In the genomic region with DNA sequence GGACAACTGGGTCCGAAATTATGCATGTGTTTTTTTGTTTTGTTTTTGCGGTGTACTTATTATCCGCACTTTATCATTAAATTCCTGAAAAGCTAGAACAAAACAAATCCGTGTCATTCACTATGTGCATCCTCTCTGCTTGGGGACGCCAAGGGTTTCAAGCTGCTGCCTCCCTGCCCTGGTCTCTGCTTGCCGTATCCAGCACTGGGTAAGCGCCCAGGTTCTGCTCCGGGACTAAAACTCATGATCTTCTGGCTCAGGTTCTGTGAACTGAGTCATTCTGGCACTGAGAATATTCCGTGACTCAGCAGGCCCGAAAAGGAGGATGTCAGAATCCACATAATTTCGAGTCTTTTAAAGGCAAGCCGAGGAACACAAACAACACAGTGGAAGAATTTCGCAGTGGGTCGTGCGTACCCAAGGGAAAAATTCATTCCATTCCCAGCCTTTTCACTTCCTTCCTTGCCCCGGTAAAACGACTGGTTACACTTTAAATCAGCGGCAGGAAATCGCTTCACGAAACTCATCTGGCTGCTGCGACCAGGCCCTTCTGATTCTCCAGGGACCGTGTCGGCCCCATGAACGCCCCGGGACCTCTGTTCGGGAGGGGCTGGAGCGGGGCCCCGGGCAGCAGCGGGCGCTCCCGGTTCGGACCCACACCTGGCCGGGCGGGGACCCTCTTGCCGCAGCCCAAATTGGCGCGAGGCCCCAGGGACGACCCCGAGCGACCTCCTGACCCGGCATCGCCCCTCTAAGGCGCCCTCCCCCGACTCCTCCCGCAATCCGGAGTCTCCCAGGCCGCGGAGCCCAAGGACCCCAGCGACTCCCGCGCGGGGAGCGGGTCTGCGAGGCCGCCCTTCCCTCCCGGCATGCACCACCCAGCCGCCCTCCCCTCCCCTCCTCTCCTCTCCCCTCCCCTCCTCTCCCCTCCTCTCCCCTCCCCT, we compare ENCODE assay signal across 8 cellular contexts. TPM values are rescaled to one million over a fixed set of nuclear protein-coding genes. Genes with fewer than 3 reads are reported as not detected.
DNase-seq lines count a peak whose midpoint lies in the region; ATAC-seq and TF ChIP-seq lines count a peak whose summit lies in the region.

No MANE protein-coding gene starts in this region.

- 1 to 2% methylated on average over 34 to 47 of the region's 57 CpGs for WGBS in lower leg skin, 2 donors

- no peak overlapping the region for H3K27ac Mint-ChIP-seq in effector memory CD8-positive, alpha-beta T cell

- H3K4me3 Mint-ChIP-seq in effector memory CD8-positive, alpha-beta T cell: peak overlapping the region; percentile 17 to 20

- H3K27ac ChIP-seq in VCaP: peak overlapping the region; percentile 98

- H3K4me3 ChIP-seq in LNCaP clone FGC (ENCODE audit: low read depth, low read length) (peak overlapping the region; percentile 79), lower leg skin (ENCODE audit: low read depth, poor library complexity, severe bottlenecking) (peak overlapping the region; percentile 50)

- no peaks in the 10 kb centered on the region for H3K9me3 Mint-ChIP-seq in effector memory CD8-positive, alpha-beta T cell

- peaks cover 63 to 65% of the 10 kb centered on the region in 2 donors for H3K27me3 Mint-ChIP-seq in effector memory CD8-positive, alpha-beta T cell

- intact Hi-C loops in lower leg skin (cut with DNase I; ENCODE audit: low total_unique reads): no loop called here

- TF ChIP-seq CTCF in LNCaP clone FGC (IDR thresholded peaks at IDR 0.05; ENCODE audit: control insufficient read depth, extremely low read depth, insufficient read depth) (no peak), VCaP (conservative IDR thresholded peaks at IDR 0.05) (no peak), lower leg skin (IDR thresholded peaks at IDR 0.05) (no peak)

- no peak for TF ChIP-seq POLR2A in lower leg skin (IDR thresholded peaks at IDR 0.05)

- H3K4me1 Mint-ChIP-seq in effector memory CD8-positive, alpha-beta T cell (ENCODE audit: low read depth in 2 of 2): peaks cover 10% of the 10 kb centered on the region in 2 donors

- peak; percentile 91 for DNase-seq in GM03348 (ENCODE audit: low spot score)
- peak; percentile 91 for DNase-seq in LNCaP clone FGC (ENCODE audit: low read depth)
- DNase-seq in effector memory CD8-positive, alpha-beta T cell: no peak
- DNase-seq in lower leg skin (ENCODE audit: low spot score in 2 of 2): peak; percentile 94 to 97
- peak; percentile 29 for DNase-seq in stimulated activated CD4-positive, alpha-beta T cell treated with anti-CD3 and anti-CD28 coated beads, Interleukin-4, amount 100 ng/mL, for 1 hour
- DNase-seq in COR-L47 (lab: John Stamatoyannopoulos, UW): no peak

- no peaks in the 10 kb centered on the region for H3K36me3 Mint-ChIP-seq in effector memory CD8-positive, alpha-beta T cell (ENCODE audit: insufficient read depth)

- ATAC-seq in GM21786 (IDR thresholded peaks at IDR 0.05; ENCODE audit: unreplicated experiment): peak; percentile 42
- ATAC-seq in effector memory CD8-positive, alpha-beta T cell (replicated peaks): no peak

RNA-seq across cellular contexts. Expression of gene LAMC1, which starts 0.7 kb away (rescaled TPM):
- 100 to 1,000 TPM in 1 of 4 donors, 10 to 100 TPM in 3; 76.9 to 159 (median 81.0) TPM for total RNA-seq in lower leg skin

Comparison
In these comparisons a context has a peak if more than half of its experiments do, and no peak if none do; other contexts are left out.
1. DNase-seq: peak in GM03348 (single experiment), LNCaP clone FGC (single experiment), lower leg skin (2 of 2) and stimulated activated CD4-positive, alpha-beta T cell treated with anti-CD3 and anti-CD28 coated beads, Interleukin-4, amount 100 ng/mL, for 1 hour (single experiment); none in effector memory CD8-positive, alpha-beta T cell (0 of 3) and COR-L47 (single experiment).